ENCODE assay signal across 30 cellular contexts in genomic region chr6:145968051-145968450, GRCh38.
"Had no signal": no experiment of that assay in that cellular context is flagged by ENCODE, and none has a peak within 500 bp of the region (broad histone marks: within the 10 kb centered on the region; RNA-seq: fewer than 3 reads in every experiment).

No MANE protein-coding gene starts in this region.

- H3K9me3 ChIP-seq: lower lobe of right lung, mucosa of descending colon, pancreas, prostate gland, stomach, testis, thyroid gland, transverse colon, upper lobe of right lung had no signal

- H3K4me3 ChIP-seq: left lung, lower lobe of right lung, mucosa of descending colon, pancreas, prostate gland, skin epidermis, stomach, testis, thyroid gland, transverse colon, upper lobe of right lung had no signal

- H3K27ac ChIP-seq: left lung, lower lobe of right lung, pancreas, prostate gland, skin epidermis, stomach, testis, thyroid gland, transverse colon, upper lobe of right lung had no signal

- DNase-seq: hypothalamus; immature natural killer cell; kidney; left colon; left lung; lower lobe of right lung; mammary epithelial cell; mesenchymal stem cell; midbrain; mucosa of descending colon; naive thymus-derived CD4-positive, alpha-beta T cell; pancreas; posterior cingulate gyrus; retina; right cardiac atrium; stimulated activated CD4-positive, alpha-beta T cell treated with anti-CD3 and anti-CD28 coated beads, Interleukin-12 subunit alpha, Interleukin-12 subunit beta, amount 100 ng/mL, for 4 hours; stimulated activated CD4-positive, alpha-beta T cell treated with anti-CD3 and anti-CD28 coated beads, Interleukin-15, amount 100 ng/mL, for 24 hours; stimulated activated CD4-positive, alpha-beta T cell treated with anti-CD3 and anti-CD28 coated beads, Interleukin-2, amount 100 ng/mL, for 24 hours; stimulated activated CD4-positive, alpha-beta T cell treated with anti-CD3 and anti-CD28 coated beads, Interleukin-4, amount 100 ng/mL, for 1 hour; stimulated activated naive B cell treated with anti-CD40 and anti-IgM and Interleukin-4, amounts not matched to agents 10 μg/mL and 1 μg/mL and 100 μg/mL, for 72 hours; stimulated activated naive CD8-positive, alpha-beta T cell treated with anti-CD3 and anti-CD28 coated beads, Interleukin-15, Interleukin-2, amounts not matched to agents 100 U/mL and 50 U/mL, for 24 hours; stomach; testis; thyroid gland; transverse colon; upper lobe of right lung had no signal

- H3K4me1 ChIP-seq: prostate gland, testis had no signal

- H3K36me3 ChIP-seq: left lung, lower lobe of right lung, pancreas, prostate gland, stomach, thyroid gland, transverse colon, upper lobe of right lung had no signal

- ATAC-seq: left colon; left lung; lower lobe of right lung; mucosa of descending colon; naive thymus-derived CD4-positive, alpha-beta T cell; natural killer cell treated with Interleukin-12 subunit alpha and Interleukin-12 subunit beta and Interleukin-15 and Interleukin-18, amount 100 ng/mL, for 72 hours; pancreas; right cardiac atrium; sciatic nerve; stimulated activated naive B cell treated with anti-CD40 and anti-IgM and Interleukin-4, amounts not matched to agents 10 μg/mL and 1 μg/mL and 100 μg/mL, for 72 hours; stimulated activated naive CD8-positive, alpha-beta T cell treated with anti-CD3 and anti-CD28 coated beads, Interleukin-15, Interleukin-2, amounts not matched to agents 100 U/mL and 50 U/mL, for 24 hours; upper lobe of right lung had no signal

- H3K27me3 ChIP-seq: left lung, pancreas, stomach, testis, thyroid gland, transverse colon, upper lobe of right lung had no signal
